Comparison of ENCODE assay signal across 18 cellular contexts in the genomic region with DNA sequence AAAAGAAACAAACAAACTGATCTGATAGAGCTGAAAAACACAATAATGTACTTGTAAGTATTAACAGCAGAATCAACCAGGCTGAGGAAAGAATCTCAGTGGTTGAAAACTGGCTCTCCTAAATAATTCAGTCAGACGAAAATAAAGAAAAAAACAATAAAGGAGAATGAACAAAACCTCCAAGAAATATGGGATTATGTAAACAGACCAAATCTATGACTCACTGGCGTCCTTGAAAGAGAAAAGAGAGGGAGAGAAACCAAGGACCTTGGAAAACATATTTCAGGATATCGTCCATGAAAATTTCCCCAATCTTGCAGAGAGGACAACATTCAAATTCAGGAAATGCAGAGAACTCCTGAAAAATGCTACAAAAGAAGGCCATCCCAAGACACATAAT.
A peak's percentile ranks its signal among the peaks of the same experiment; 100 is the strongest.
DNase-seq lines count a peak whose midpoint lies in the region; ATAC-seq, FAIRE-seq and TF ChIP-seq lines count a peak whose summit lies in the region.
"Had no signal": no experiment of that assay in that cellular context is flagged by ENCODE, and none has a peak within 500 bp of the region (broad histone marks: within the 10 kb centered on the region; RNA-seq: fewer than 3 reads in every experiment).

No MANE protein-coding gene starts in this region.

- H3K9me1 ChIP-seq in IMR-90 (ENCODE audit: insufficient read depth, low read length) = no peaks in the 10 kb centered on the region

- no peak overlapping the region for H3K4ac ChIP-seq in IMR-90 (ENCODE audit: low read depth, low read length)

- H3K36me3 ChIP-seq in IMR-90 (ENCODE audit: control insufficient read depth, insufficient read depth, low read length) (no peaks in the 10 kb centered on the region), bronchial epithelial cell (ENCODE audit: control insufficient read depth, insufficient read depth, low read length) (no peaks in the 10 kb centered on the region), upper lobe of right lung (no peaks in the 10 kb centered on the region)
- H3K36me3 ChIP-seq: SJCRH30 had no signal

- H3K27me3 Mint-ChIP-seq in activated T-helper 1 cell treated with anti-CD3 and anti-CD28 coated beads, Interleukin-12 subunit alpha, Interleukin-12 subunit beta, Interleukin-2, Interleukin-4 antibody, amounts not matched to agents 30 ng/mL and 10 ng/mL and 1 ng/mL, durations not matched to agents 14 hours and 24 hours and 36 hours (ENCODE audit: insufficient read depth) = peaks cover 3% of the 10 kb centered on the region

- H3K4me1 ChIP-seq in IMR-90 (ENCODE audit: control insufficient read depth, insufficient read depth, low read length) (no peaks in the 10 kb centered on the region; the same call in 1 of the 2 replicates), upper lobe of right lung (no peaks in the 10 kb centered on the region)
- H3K4me1 ChIP-seq: SJCRH30 had no signal

- H3K56ac ChIP-seq in IMR-90 (ENCODE audit: extremely low read depth, insufficient read depth, low read length) = no peak overlapping the region

- H3K79me1 ChIP-seq in IMR-90 (ENCODE audit: low read depth in 1 of 2, low read length in 2 of 2) = no peaks in the 10 kb centered on the region

- H3K27ac ChIP-seq in IMR-90 (ENCODE audit: insufficient read depth, low read length) (no peak overlapping the region), upper lobe of right lung (no peak overlapping the region)
- H3K27ac ChIP-seq: C4-2B, PC-9, SJCRH30 had no signal

- no peak overlapping the region for H4K91ac ChIP-seq in IMR-90 (ENCODE audit: insufficient read depth, low read depth, low read length)

- H3K4me3 Mint-ChIP-seq in activated T-helper 1 cell treated with anti-CD3 and anti-CD28 coated beads, Interleukin-12 subunit alpha, Interleukin-12 subunit beta, Interleukin-2, Interleukin-4 antibody, amounts not matched to agents 30 ng/mL and 10 ng/mL and 1 ng/mL, durations not matched to agents 14 hours and 24 hours and 36 hours = no peak overlapping the region

- dilution Hi-C loops in IMR-90 (cut with HindIII; ENCODE audit: low sequenced_read_pairs, unreplicated experiment) = no loop called here

- BruUV-seq in IMR-90 (replicated peaks; lab: Mats Ljungman, UMichigan) = no TSS peak

- no peak overlapping the region for H2BK20ac ChIP-seq in IMR-90 (ENCODE audit: low read depth, low read length)

- no peak overlapping the region for H4K5ac ChIP-seq in IMR-90 (ENCODE audit: low read depth, low read length)

- in situ Hi-C loops in IMR-90 (cut with MboI; ENCODE audit: low sequenced_read_pairs) = no loop called here

- no peaks in the 10 kb centered on the region for H3K36me3 Mint-ChIP-seq in activated T-helper 1 cell treated with anti-CD3 and anti-CD28 coated beads, Interleukin-12 subunit alpha, Interleukin-12 subunit beta, Interleukin-2, Interleukin-4 antibody, amounts not matched to agents 30 ng/mL and 10 ng/mL and 1 ng/mL, durations not matched to agents 14 hours and 24 hours and 36 hours (ENCODE audit: low read depth)

- no peaks in the 10 kb centered on the region for H3K4me1 Mint-ChIP-seq in activated T-helper 1 cell treated with anti-CD3 and anti-CD28 coated beads, Interleukin-12 subunit alpha, Interleukin-12 subunit beta, Interleukin-2, Interleukin-4 antibody, amounts not matched to agents 30 ng/mL and 10 ng/mL and 1 ng/mL, durations not matched to agents 14 hours and 24 hours and 36 hours (ENCODE audit: low read depth)

- H3K27ac Mint-ChIP-seq in activated T-helper 1 cell treated with anti-CD3 and anti-CD28 coated beads, Interleukin-12 subunit alpha, Interleukin-12 subunit beta, Interleukin-2, Interleukin-4 antibody, amounts not matched to agents 30 ng/mL and 10 ng/mL and 1 ng/mL, durations not matched to agents 14 hours and 24 hours and 36 hours = no peak overlapping the region

- no peak overlapping the region for H3K23ac ChIP-seq in IMR-90 (ENCODE audit: low read depth, low read length)

- no peaks in the 10 kb centered on the region for H4K20me1 ChIP-seq in IMR-90 (ENCODE audit: insufficient read depth, low read length)

- H3K27me3 ChIP-seq in IMR-90 (ENCODE audit: control insufficient read depth, insufficient read depth, low read length) (no peaks in the 10 kb centered on the region), bronchial epithelial cell (ENCODE audit: control insufficient read depth, insufficient read depth, low read length) (no peaks in the 10 kb centered on the region), upper lobe of right lung (no peaks in the 10 kb centered on the region)
- H3K27me3 ChIP-seq: SJCRH30 had no signal

- H3K4me3 ChIP-seq in IMR-90 (ENCODE audit: insufficient read depth, low read depth, low read length) = no peak overlapping the region
- H3K4me3 ChIP-seq in bronchial epithelial cell (ENCODE audit: low read depth, low read length) = no peak overlapping the region
- no peak overlapping the region for H3K4me3 ChIP-seq in fibroblast of the aortic adventitia (ENCODE audit: low read depth, low read length)
- H3K4me3 ChIP-seq in upper lobe of right lung = no peak overlapping the region
- H3K4me3 ChIP-seq: K562, PC-9, SJCRH30 had no signal

- H3K4me2 ChIP-seq in IMR-90 (ENCODE audit: low read depth, low read length) = no peak overlapping the region
- H3K4me2 ChIP-seq: PC-9 had no signal

- TF ChIP-seq CTCF in IMR-90 (conservative IDR thresholded peaks at IDR 0.05; ENCODE audit: low read depth, low read length) = no peak
- TF ChIP-seq CTCF in bronchial epithelial cell (IDR thresholded peaks at IDR 0.05; ENCODE audit: insufficient read depth, low read length, severe bottlenecking) = no peak
- no peak for TF ChIP-seq CTCF in fibroblast of the aortic adventitia (IDR thresholded peaks at IDR 0.05; ENCODE audit: insufficient read depth, low read length)
- no peak for TF ChIP-seq CTCF in upper lobe of right lung (IDR thresholded peaks at IDR 0.05)

- no peak overlapping the region for H2BK15ac ChIP-seq in IMR-90 (ENCODE audit: low read depth, low read length)

- TF ChIP-seq RAD21 in IMR-90 (IDR thresholded peaks at IDR 0.05; ENCODE audit: low read length) = no peak

- TF ChIP-seq POLR2A in IMR-90 (IDR thresholded peaks at IDR 0.05; ENCODE audit: low read depth, low read length) = no peak

- FAIRE-seq in bronchial epithelial cell (lab: Jason Lieb, UNC) = no peak
- FAIRE-seq: A204.1, K562 had no signal

- no peak overlapping the region for H2AK9ac ChIP-seq in IMR-90 (replicated peaks; ENCODE audit: low read depth, low read length, poor library complexity)

- H3K9me3 ChIP-seq in IMR-90 (ENCODE audit: control insufficient read depth, insufficient read depth, low read length) = peaks cover 2% of the 10 kb centered on the region; the same call in 1 of the 2 replicates
- no peaks in the 10 kb centered on the region for H3K9me3 ChIP-seq in upper lobe of right lung

- no peak overlapping the region for H2BK120ac ChIP-seq in IMR-90 (ENCODE audit: low read depth, low read length)

- ATAC-seq in IMR-90 (ENCODE audit: low read depth) (no peak; the same call in 1 of the 2 replicates), upper lobe of right lung (no peak)
- ATAC-seq: K562 had no signal

- CTCF ChIA-PET in IMR-90 (lab: Yijun Ruan, JAX) = interaction anchor here (0.7 kb wide), 1 partner anchor 18 kb away, joined by 4 read pairs; no protein-coding TSS in a partner anchor

- DNase-seq in DMS53 (lab: John Stamatoyannopoulos, UW) = peak; percentile 37
- peak; percentile 46 for DNase-seq in IMR-90
- peak; percentile 26 for DNase-seq in bronchial epithelial cell (ENCODE audit: low read depth)
- DNase-seq in fibroblast of the aortic adventitia (ENCODE audit: low read depth) = peak; percentile 65
- DNase-seq in NCI-H226 = no peak
- no peak for DNase-seq in mucosa of gallbladder (ENCODE audit: low spot score)
- no peak for DNase-seq in activated T-helper 1 cell treated with anti-CD3 and anti-CD28 coated beads, Interleukin-12 subunit alpha, Interleukin-12 subunit beta, Interleukin-2, Interleukin-4 antibody, amounts not matched to agents 30 ng/mL and 10 ng/mL and 1 ng/mL, durations not matched to agents 14 hours and 24 hours and 36 hours (ENCODE audit: low spot score)
- DNase-seq in upper lobe of right lung = no peak
- DNase-seq: DMS 273 treated with DMSO at 0.1 percent for 48 hours, NCI-H1436 treated with DMSO at 0.1 percent for 48 hours, NCI-H2081, NCI-H510A treated with DMSO at 0.1 percent for 48 hours, NCI-H82, PC-9, SJCRH30 had no signal

- POLR2A ChIA-PET in IMR-90 (lab: Charles Lee; ENCODE audit: unreplicated experiment) = no interaction called here

- no CpG with 5 or more reads among the region's 3 CpGs for WGBS in IMR-90 (ENCODE audit: extremely low coverage in 2 of 2, insufficient read length in 1 of 2), 2 experiments

- H2BK5ac ChIP-seq in IMR-90 (ENCODE audit: low read depth, low read length, poor library complexity, severe bottlenecking) = no peak overlapping the region

- no peak overlapping the region for H3K9ac ChIP-seq in IMR-90 (ENCODE audit: low read depth, low read length)

- H4K8ac ChIP-seq in IMR-90 (ENCODE audit: low read depth in 2 of 2, low read length in 2 of 2) = no peak overlapping the region

- H3K14ac ChIP-seq in IMR-90 (replicated peaks; ENCODE audit: low read depth, low read length) = no peak overlapping the region

- intact Hi-C loops in IMR-90 (cut with micrococcal nuclease) (no loop called here), upper lobe of right lung (cut with DNase I) (no loop called here)
- intact Hi-C loops in activated T-helper 1 cell treated with anti-CD3 and anti-CD28 coated beads, Interleukin-12 subunit alpha, Interleukin-12 subunit beta, Interleukin-2, Interleukin-4 antibody, amounts not matched to agents 30 ng/mL and 10 ng/mL and 1 ng/mL, durations not matched to agents 14 hours and 24 hours and 36 hours (cut with micrococcal nuclease) = no loop called here

- H2AK5ac ChIP-seq in IMR-90 (ENCODE audit: low read depth, low read length) = no peak overlapping the region

- no peaks in the 10 kb centered on the region for H3K9me3 Mint-ChIP-seq in activated T-helper 1 cell treated with anti-CD3 and anti-CD28 coated beads, Interleukin-12 subunit alpha, Interleukin-12 subunit beta, Interleukin-2, Interleukin-4 antibody, amounts not matched to agents 30 ng/mL and 10 ng/mL and 1 ng/mL, durations not matched to agents 14 hours and 24 hours and 36 hours

- no peak overlapping the region for H3K18ac ChIP-seq in IMR-90 (ENCODE audit: low read depth, low read length)

- H2AFZ ChIP-seq in IMR-90 (replicated peaks; ENCODE audit: low read length, poor library complexity) = no peak overlapping the region
- H2AFZ ChIP-seq: PC-9 had no signal

TF ChIP-seq in IMR-90, 13 proteins besides CTCF, POLR2A, EP300 and RAD21:
- TF ChIP-seq FOS (IDR thresholded peaks at IDR 0.05; ENCODE audit: low read depth, low read length) = peak; percentile 10; the same call in 1 of the 2 replicates
- no peak for TF ChIP-seq MAFK (IDR thresholded peaks at IDR 0.05; ENCODE audit: low read depth, low read length)

Comparison
In these comparisons a context has a peak if more than half of its experiments do, and no peak if none do; other contexts are left out.
1. DNase-seq: peak in DMS53 (single experiment), IMR-90 (single experiment), bronchial epithelial cell (single experiment) and fibroblast of the aortic adventitia (single experiment); none in NCI-H226 (single experiment), mucosa of gallbladder (single experiment), activated T-helper 1 cell treated with anti-CD3 and anti-CD28 coated beads, Interleukin-12 subunit alpha, Interleukin-12 subunit beta, Interleukin-2, Interleukin-4 antibody, amounts not matched to agents 30 ng/mL and 10 ng/mL and 1 ng/mL, durations not matched to agents 14 hours and 24 hours and 36 hours (single experiment) and upper lobe of right lung (single experiment).